Comparison of ENCODE assay signal across 9 cellular contexts in the genomic region with DNA sequence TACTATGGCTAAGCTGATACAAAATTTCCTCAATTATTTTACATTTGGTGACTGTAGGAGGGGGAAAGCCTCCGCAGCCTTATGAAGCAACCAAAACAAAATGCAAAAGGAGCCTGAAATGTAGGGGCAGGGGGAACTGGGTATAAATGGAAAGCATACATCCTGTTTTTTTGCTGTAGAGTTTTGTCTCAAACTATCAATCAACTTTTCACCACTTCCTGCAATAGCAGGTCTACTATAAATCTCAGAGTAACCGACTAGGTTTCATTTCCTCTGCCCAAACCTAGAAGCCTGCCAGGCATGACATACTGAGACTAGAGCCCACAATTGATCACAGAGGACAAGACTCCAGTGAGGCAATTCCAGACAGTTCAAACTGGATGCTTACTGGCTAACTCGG.
DNase-seq lines count a peak whose midpoint lies in the region; ATAC-seq and TF ChIP-seq lines count a peak whose summit lies in the region.
"Had no signal": no experiment of that assay in that cellular context is flagged by ENCODE, and none has a peak within 500 bp of the region (broad histone marks: within the 10 kb centered on the region; RNA-seq: fewer than 3 reads in every experiment).

No MANE protein-coding gene starts in this region.

- H3K27me3 Mint-ChIP-seq in CD4-positive, alpha-beta T cell: no peaks in the 10 kb centered on the region

- no peaks in the 10 kb centered on the region for H3K9me3 Mint-ChIP-seq in CD4-positive, alpha-beta T cell

- POLR2A ChIA-PET in CD4-positive, alpha-beta T cell (lab: Charles Lee): interaction anchor here (0.7 to 7.3 kb wide), 6 partner anchors 8 to 91 kb away, joined by 3 to 89 read pairs (median 3); no protein-coding TSS in a partner anchor

- peak overlapping the region; percentile 85 for H3K27ac Mint-ChIP-seq in CD4-positive, alpha-beta T cell

- H3K27me3 ChIP-seq in CD4-positive, alpha-beta T cell (ENCODE audit: control insufficient read depth, insufficient read depth, low read length): no peaks in the 10 kb centered on the region

- peak in 9 of 10 experiments; percentile 12 to 56 (median 31) for DNase-seq in CD4-positive, alpha-beta T cell
- DNase-seq in activated CD4-positive, alpha-beta T cell treated with anti-CD3 and anti-CD28 coated beads, Interleukin-2, amount 50 U/mL, for 48 hours: peak; percentile 13 to 32
- DNase-seq in stimulated activated naive CD8-positive, alpha-beta T cell treated with anti-CD3 and anti-CD28 coated beads, Interleukin-15, Interleukin-2, amounts not matched to agents 100 U/mL and 50 U/mL, for 24 hours: peak; percentile 27
- DNase-seq in NCI-H774 (lab: John Stamatoyannopoulos, UW) (no peak), DMS79 (lab: John Stamatoyannopoulos, UW) (no peak), HUDEP-2 (lab: John Stamatoyannopoulos, UW; ENCODE audit: unreplicated experiment in 76 of 76) (no peak)

- peaks cover 75% of the 10 kb centered on the region for H3K4me1 Mint-ChIP-seq in CD4-positive, alpha-beta T cell (ENCODE audit: low read depth)

- intact Hi-C loops in CD4-positive, alpha-beta T cell (cut with DNase I, micrococcal nuclease): loop anchor here in 1 of 2 experiments (2.0 to 5.0 kb wide), 2 partner anchors 18 to 240 kb away; a partner anchor contains a TSS

- no peaks in the 10 kb centered on the region for H3K9me3 ChIP-seq in CD4-positive, alpha-beta T cell (ENCODE audit: control insufficient read depth, low read length)
- H3K9me3 ChIP-seq: thoracic aorta had no signal

- H3K36me3 Mint-ChIP-seq in CD4-positive, alpha-beta T cell (ENCODE audit: low read depth): peaks cover 15% of the 10 kb centered on the region

- CTCF ChIA-PET in CD4-positive, alpha-beta T cell (lab: Charles Lee): no interaction called here

- H3K4me3 Mint-ChIP-seq in CD4-positive, alpha-beta T cell: peak overlapping the region; percentile 68

- peak overlapping the region; percentile 42 for H3K27ac ChIP-seq in CD4-positive, alpha-beta T cell (ENCODE audit: low read depth, low read length)
- H3K27ac ChIP-seq: thoracic aorta had no signal

- ATAC-seq in CD4-positive, alpha-beta T cell (ENCODE audit: poor library complexity): peak; percentile 96
- peak; percentile 100 for ATAC-seq in GM19463 (IDR thresholded peaks at IDR 0.05; ENCODE audit: unreplicated experiment)
- ATAC-seq in HG03457 (IDR thresholded peaks at IDR 0.05; ENCODE audit: unreplicated experiment): peak; percentile 99
- ATAC-seq in stimulated activated naive CD8-positive, alpha-beta T cell treated with anti-CD3 and anti-CD28 coated beads, Interleukin-15, Interleukin-2, amounts not matched to agents 100 U/mL and 50 U/mL, for 24 hours: peak; percentile 99

- no peak for TF ChIP-seq CTCF in CD4-positive, alpha-beta T cell (IDR thresholded peaks at IDR 0.05)

Comparison
In these comparisons a context has a peak if more than half of its experiments do, and no peak if none do; other contexts are left out.
1. DNase-seq: peak in CD4-positive, alpha-beta T cell (9 of 10), activated CD4-positive, alpha-beta T cell treated with anti-CD3 and anti-CD28 coated beads, Interleukin-2, amount 50 U/mL, for 48 hours (2 of 2) and stimulated activated naive CD8-positive, alpha-beta T cell treated with anti-CD3 and anti-CD28 coated beads, Interleukin-15, Interleukin-2, amounts not matched to agents 100 U/mL and 50 U/mL, for 24 hours (single experiment); none in NCI-H774 (single experiment), DMS79 (single experiment) and HUDEP-2 (0 of 76).
2. Peak in every context shown above with its lines, with median percentiles within 50 percentile points of each other: ATAC-seq.